In genomic region chr2:225487901-225488416, GRCh38 we compare ENCODE assay signal across 26 cellular contexts.
DNase-seq lines count a peak whose midpoint lies in the region; ATAC-seq, FAIRE-seq and TF ChIP-seq lines count a peak whose summit lies in the region.
"Had no signal": no experiment of that assay in that cellular context is flagged by ENCODE, and none has a peak within 500 bp of the region (broad histone marks: within the 10 kb centered on the region; RNA-seq: fewer than 3 reads in every experiment).

No MANE protein-coding gene starts in this region.

- no peaks in the 10 kb centered on the region for H3K9me3 ChIP-seq in kidney (ENCODE audit: control insufficient read depth in 1 of 2, low read length in 2 of 2)
- no peaks in the 10 kb centered on the region for H3K9me3 ChIP-seq in ascending aorta
- H3K9me3 ChIP-seq in CD4-positive, alpha-beta memory T cell (ENCODE audit: control insufficient read depth in 1 of 2, low read length in 2 of 2): no peaks in the 10 kb centered on the region
- H3K9me3 ChIP-seq: BE2C, SJCRH30 had no signal

- no peak overlapping the region for H3K4me3 Mint-ChIP-seq in type B pancreatic cell
- no peak overlapping the region for H3K4me3 Mint-ChIP-seq in CD4-positive, alpha-beta memory T cell
- H3K4me3 Mint-ChIP-seq: CD14-positive monocyte had no signal

- H3K36me3 ChIP-seq in bronchial epithelial cell (ENCODE audit: control insufficient read depth, insufficient read depth, low read length): no peaks in the 10 kb centered on the region
- no peaks in the 10 kb centered on the region for H3K36me3 ChIP-seq in kidney (ENCODE audit: control insufficient read depth in 1 of 2, insufficient read depth in 2 of 2, low read length in 2 of 2)
- H3K36me3 ChIP-seq in ascending aorta: no peaks in the 10 kb centered on the region
- H3K36me3 ChIP-seq in CD4-positive, alpha-beta memory T cell (ENCODE audit: insufficient read depth, low read length): no peaks in the 10 kb centered on the region
- H3K36me3 ChIP-seq: BE2C, SJCRH30 had no signal

- no peaks in the 10 kb centered on the region for H3K36me3 Mint-ChIP-seq in type B pancreatic cell
- H3K36me3 Mint-ChIP-seq in CD4-positive, alpha-beta memory T cell: no peaks in the 10 kb centered on the region
- H3K36me3 Mint-ChIP-seq: CD14-positive monocyte had no signal

- POLR2A ChIA-PET in CD4-positive, alpha-beta memory T cell (lab: Charles Lee; ENCODE audit: partially characterized antibody): no interaction called here

- intact Hi-C loops in kidney (cut with DNase I): no loop called here
- intact Hi-C loops in ascending aorta (cut with DNase I): no loop called here
- intact Hi-C loops in CD4-positive, alpha-beta memory T cell (cut with micrococcal nuclease): no loop called here

- CTCF ChIA-PET in CD4-positive, alpha-beta memory T cell (lab: Charles Lee; ENCODE audit: partially characterized antibody): no interaction called here

- TF ChIP-seq CTCF in bronchial epithelial cell (IDR thresholded peaks at IDR 0.05; ENCODE audit: insufficient read depth, low read length, severe bottlenecking) (no peak), kidney (IDR thresholded peaks at IDR 0.05; ENCODE audit: borderline replicate concordance, extremely low read depth, insufficient read depth) (no peak), type B pancreatic cell (conservative IDR thresholded peaks at IDR 0.05) (no peak), ascending aorta (IDR thresholded peaks at IDR 0.05) (no peak)

- no peaks in the 10 kb centered on the region for H3K27me3 Mint-ChIP-seq in type B pancreatic cell
- H3K27me3 Mint-ChIP-seq in CD4-positive, alpha-beta memory T cell: peaks cover 0 to 6% of the 10 kb centered on the region in 2 donors

- H3K4me1 ChIP-seq in kidney (ENCODE audit: control insufficient read depth in 1 of 2, insufficient read depth in 1 of 2, low read depth in 1 of 2, low read length in 2 of 2): no peaks in the 10 kb centered on the region
- H3K4me1 ChIP-seq in ascending aorta: no peaks in the 10 kb centered on the region
- no peaks in the 10 kb centered on the region for H3K4me1 ChIP-seq in CD4-positive, alpha-beta memory T cell (ENCODE audit: insufficient read depth, low read length)
- H3K4me1 ChIP-seq: BE2C had no signal

- H3K27ac ChIP-seq in kidney (ENCODE audit: low read depth in 2 of 2, low read length in 2 of 2) (no peak overlapping the region), ascending aorta (no peak overlapping the region)
- H3K27ac ChIP-seq in CD4-positive, alpha-beta memory T cell (ENCODE audit: low read depth, low read length): no peak overlapping the region
- H3K27ac ChIP-seq: PC-9, SJCRH30 had no signal

- FAIRE-seq in bronchial epithelial cell (lab: Jason Lieb, UNC) (no peak), kidney (lab: Jason Lieb, UNC) (peak; percentile 11)
- FAIRE-seq: GM12892, HTR-8/SVneo, K562 had no signal

- H3K4me1 Mint-ChIP-seq in type B pancreatic cell (ENCODE audit: unreplicated experiment): peaks cover 4% of the 10 kb centered on the region
- H3K4me1 Mint-ChIP-seq in CD4-positive, alpha-beta memory T cell: no peaks in the 10 kb centered on the region
- H3K4me1 Mint-ChIP-seq: CD14-positive monocyte had no signal

- peak overlapping the region; percentile 40 for H3K27ac Mint-ChIP-seq in type B pancreatic cell
- H3K27ac Mint-ChIP-seq in CD4-positive, alpha-beta memory T cell: no peak overlapping the region

- no peaks in the 10 kb centered on the region for H3K9me3 Mint-ChIP-seq in type B pancreatic cell
- peaks cover 0 to 4% (median 0%) of the 10 kb centered on the region in 8 donors for H3K9me3 Mint-ChIP-seq in CD4-positive, alpha-beta memory T cell

- no peak overlapping the region for H3K9ac ChIP-seq in kidney (ENCODE audit: low read length in 2 of 2)

- H3K4me3 ChIP-seq in bronchial epithelial cell (ENCODE audit: low read depth, low read length): no peak overlapping the region
- H3K4me3 ChIP-seq in kidney (ENCODE audit: low read length in 2 of 2): no peak overlapping the region
- H3K4me3 ChIP-seq in ascending aorta: no peak overlapping the region
- no peak overlapping the region for H3K4me3 ChIP-seq in CD4-positive, alpha-beta memory T cell (ENCODE audit: low read length in 2 of 2)
- H3K4me3 ChIP-seq: K562, PC-9, SJCRH30 had no signal

- DNase-seq in M059J (ENCODE audit: low read depth) (peak; percentile 79), bronchial epithelial cell (ENCODE audit: low read depth) (peak; percentile 5), kidney (no peak), type B pancreatic cell (ENCODE audit: extremely low spot score, unreplicated experiment) (no peak), ascending aorta (ENCODE audit: low spot score in 2 of 2) (no peak)
- DNase-seq in CD4-positive, alpha-beta memory T cell: no peak
- DNase-seq: ACHN, BE2C, DMS153, DND-41, H7, Kasumi-1, NCI-H1105 treated with DMSO at 0.1 percent for 48 hours, NCI-H146, NCI-H1930, NCI-H446, NCI-H524 treated with DMSO at 0.1 percent for 48 hours, NCI-H774, PC-9 had no signal

- H3K27me3 ChIP-seq in bronchial epithelial cell (ENCODE audit: control insufficient read depth, insufficient read depth, low read length) (no peaks in the 10 kb centered on the region), ascending aorta (no peaks in the 10 kb centered on the region)
- H3K27me3 ChIP-seq in CD4-positive, alpha-beta memory T cell (ENCODE audit: insufficient read depth, low read length): no peaks in the 10 kb centered on the region
- H3K27me3 ChIP-seq: BE2C, SJCRH30 had no signal

- ATAC-seq in HG02884 (IDR thresholded peaks at IDR 0.05; ENCODE audit: unreplicated experiment): no peak
- ATAC-seq: K562, Right ventricle myocardium inferior had no signal

Comparison
In these comparisons a context has a peak if more than half of its experiments do, and no peak if none do; other contexts are left out.
1. DNase-seq: peak in M059J (single experiment) and bronchial epithelial cell (single experiment); none in kidney (single experiment), type B pancreatic cell (single experiment), ascending aorta (0 of 2) and CD4-positive, alpha-beta memory T cell (0 of 5).